In genomic region chr11:72816404-72816990, GRCh38 we compare ENCODE assay signal across 1 cellular context.
TF ChIP-seq lines count a peak whose summit lies in the region.

No MANE protein-coding gene starts in this region.

TF ChIP-seq in H1, 55 proteins besides CTCF, POLR2A, EP300 and RAD21:
- TF ChIP-seq PHF8 (conservative IDR thresholded peaks at IDR 0.05; ENCODE audit: low read depth, low read length) (no peak), YY1 (IDR thresholded peaks at IDR 0.05; ENCODE audit: low read depth, low read length) (no peak)
